12 cellular contexts compared by ENCODE assay signal in the genomic region with DNA sequence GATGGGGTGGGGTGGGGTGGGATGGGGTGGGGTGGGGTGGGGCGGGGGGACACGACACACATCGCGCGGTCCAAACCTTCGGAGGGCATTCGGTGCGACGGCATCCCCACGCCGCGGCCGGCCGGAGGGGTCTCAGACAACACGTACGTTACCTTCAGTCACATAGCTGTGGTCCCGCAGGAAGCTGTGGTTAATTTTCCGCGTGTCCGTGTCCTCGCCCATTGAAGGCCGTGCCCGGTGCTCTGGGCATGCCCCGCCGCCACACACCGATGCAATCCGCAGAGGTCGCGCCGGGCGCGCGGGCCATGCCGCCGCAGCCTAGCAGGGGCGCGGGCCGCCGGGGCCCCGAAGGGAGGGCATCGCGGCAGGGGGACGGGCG. TPM values are rescaled to one million over a fixed set of nuclear protein-coding genes. Genes with fewer than 3 reads are reported as not detected.
A peak's percentile ranks its signal among the peaks of the same experiment; 100 is the strongest.
DNase-seq lines count a peak whose midpoint lies in the region; ATAC-seq and TF ChIP-seq lines count a peak whose summit lies in the region.
"Had no signal": no experiment of that assay in that cellular context is flagged by ENCODE, and none has a peak within 500 bp of the region (broad histone marks: within the 10 kb centered on the region; RNA-seq: fewer than 3 reads in every experiment).

No MANE protein-coding gene starts in this region.

- ATAC-seq in GM18868 (IDR thresholded peaks at IDR 0.05; ENCODE audit: unreplicated experiment), result no peak

- no peak for TF ChIP-seq RAD21 in SK-N-SH (IDR thresholded peaks at IDR 0.05; ENCODE audit: low read length)

- POLR2A ChIA-PET in SK-N-SH (lab: Yijun Ruan, JAX), result no interaction called here

- DNase-seq in posterior vena cava (ENCODE audit: low spot score), result peak; percentile 65
- DNase-seq in SK-N-SH, result no peak
- DNase-seq in NCI-H446 treated with DMSO at 0.1 percent for 48 hours (lab: John Stamatoyannopoulos, UW), result no peak
- no peak for DNase-seq in activated naive CD4-positive, alpha-beta T cell treated with anti-CD3 and anti-CD28 coated beads, Interleukin-2, amount 50 U/mL, for 16 hours
- DNase-seq: amniotic stem cell; effector CD4-positive, alpha-beta T cell; NCI-H2081; T-cell had no signal

- CTCF ChIA-PET in SK-N-SH (lab: Yijun Ruan, JAX), result interaction anchor here (1.0 to 1.3 kb wide), 2 partner anchors 21 to 75 kb away, joined by 3 to 4 read pairs; no protein-coding TSS in a partner anchor

- no peaks in the 10 kb centered on the region for H3F3A ChIP-seq in SK-N-SH (replicated peaks; ENCODE audit: insufficient read depth)

- H3K27ac ChIP-seq in HUES64 (ENCODE audit: low read depth, low read length) (no peak overlapping the region), esophagus (ENCODE audit: low read depth in 2 of 2, low read length in 1 of 2) (no peak overlapping the region), SK-N-SH (ENCODE audit: low read depth in 2 of 2, low read length in 1 of 2) (no peak overlapping the region)

- H3K36me3 ChIP-seq in ES-I3 (ENCODE audit: insufficient read depth, low read length), result no peaks in the 10 kb centered on the region
- H3K36me3 ChIP-seq in HUES64 (ENCODE audit: insufficient read depth, low read length), result no peaks in the 10 kb centered on the region
- peaks cover 0 to 3% of the 10 kb centered on the region in 2 donors for H3K36me3 ChIP-seq in esophagus (ENCODE audit: control insufficient read depth in 2 of 2, insufficient read depth in 2 of 2, low read length in 1 of 2)
- no peaks in the 10 kb centered on the region for H3K36me3 ChIP-seq in SK-N-SH (replicated peaks in 1 of 2; ENCODE audit: control insufficient read depth in 1 of 2, insufficient read depth in 2 of 2, low read length in 1 of 2)

- H3K9ac ChIP-seq in ES-I3 (ENCODE audit: low read depth, low read length), result peak overlapping the region; percentile 55; the same call in 1 of the 2 replicates
- no peak overlapping the region for H3K9ac ChIP-seq in HUES64 (ENCODE audit: low read depth, low read length)
- H3K9ac ChIP-seq in SK-N-SH, result no peak overlapping the region

- H3K4me3 ChIP-seq in HUES64 (ENCODE audit: low read length), result peak overlapping the region; percentile 56
- H3K4me3 ChIP-seq in esophagus (ENCODE audit: low read depth in 1 of 2, low read length in 2 of 2), result peak overlapping the region; percentile 68 to 71
- peak overlapping the region in 1 of 2 experiments; percentile 36; a peak in 1 of 4 replicates for H3K4me3 ChIP-seq in SK-N-SH (ENCODE audit: low read depth in 2 of 2, low read length in 1 of 2)

- intact Hi-C loops in posterior vena cava (cut with DNase I), result loop anchor here in 1 of 2 donors (10.0 kb wide), 1 partner anchor 1273 kb away; no protein-coding TSS in a partner anchor

- H3K9me2 ChIP-seq in SK-N-SH, result no peaks in the 10 kb centered on the region

- TF ChIP-seq CTCF in SK-N-SH (IDR thresholded peaks at IDR 0.05), result no peak

- H3K27me3 ChIP-seq in HUES64 (ENCODE audit: insufficient read depth, low read length), result peaks cover 64% of the 10 kb centered on the region
- H3K27me3 ChIP-seq in esophagus (ENCODE audit: control insufficient read depth in 1 of 2, insufficient read depth in 2 of 2, low read length in 2 of 2), result no peaks in the 10 kb centered on the region
- peaks cover 13% of the 10 kb centered on the region for H3K27me3 ChIP-seq in SK-N-SH (ENCODE audit: insufficient read depth)

- no peak for TF ChIP-seq EP300 in SK-N-SH (IDR thresholded peaks at IDR 0.05; ENCODE audit: borderline replicate concordance in 1 of 2, low read depth in 1 of 2, low read length in 1 of 2)

- H3K4me1 ChIP-seq in ES-I3 (ENCODE audit: insufficient read depth, low read length) (peaks cover 5% of the 10 kb centered on the region; the same call in 1 of the 2 replicates), HUES64 (ENCODE audit: insufficient read depth, low read length) (0 out of 2 replicates have a peak, but pooled peaks cover 4% of the 10 kb centered on the region), esophagus (ENCODE audit: control insufficient read depth in 2 of 2, insufficient read depth in 2 of 2, low read length in 1 of 2) (peaks cover 3 to 19% of the 10 kb centered on the region in 2 donors), SK-N-SH (ENCODE audit: control insufficient read depth in 1 of 2, insufficient read depth in 2 of 2, low read depth in 1 of 2, low read length in 1 of 2) (peaks cover 0 to 7% of the 10 kb centered on the region in 2 experiments; a peak in 1 of 4 replicates)

- H3K9me3 ChIP-seq in ES-I3 (ENCODE audit: control insufficient read depth, insufficient read depth, low read length), result no peaks in the 10 kb centered on the region
- no peaks in the 10 kb centered on the region for H3K9me3 ChIP-seq in HUES64 (ENCODE audit: insufficient read depth, low read depth, low read length)
- peaks cover 0 to 3% of the 10 kb centered on the region in 2 donors for H3K9me3 ChIP-seq in esophagus (ENCODE audit: control insufficient read depth in 2 of 2, insufficient read depth in 1 of 2, low read depth in 1 of 2, low read length in 1 of 2)
- no peaks in the 10 kb centered on the region for H3K9me3 ChIP-seq in SK-N-SH

- WGBS in HUES64, result under 1% methylated on average over 42 of the region's 44 CpGs
- WGBS in esophagus, 2 donors, result 2% methylated on average over 35 to 44 of the region's 44 CpGs
- 2% methylated on average over 11 of the region's 44 CpGs for WGBS in SK-N-SH (ENCODE audit: low lambda C conversion rate)

- H4K20me1 ChIP-seq in SK-N-SH (ENCODE audit: insufficient read depth), result no peaks in the 10 kb centered on the region

- no peak overlapping the region for H3K4me2 ChIP-seq in SK-N-SH

- H2AFZ ChIP-seq in SK-N-SH (ENCODE audit: low read depth), result no peak overlapping the region

- H3K79me2 ChIP-seq in SK-N-SH (ENCODE audit: insufficient read depth), result no peaks in the 10 kb centered on the region

TF ChIP-seq in SK-N-SH, 30 proteins besides CTCF, POLR2A, EP300 and RAD21:
- TF ChIP-seq USF1 (IDR thresholded peaks at IDR 0.05; ENCODE audit: borderline replicate concordance, low read depth) (no peak), FOXM1 (IDR thresholded peaks at IDR 0.05; ENCODE audit: low read depth) (no peak), GATA2 (CRISPR knock-in tag; IDR thresholded peaks at IDR 0.05) (no peak), SMC3 (IDR thresholded peaks at IDR 0.05; ENCODE audit: low read depth, low read length) (no peak), IRF3 (IDR thresholded peaks at IDR 0.05; ENCODE audit: low read depth, low read length) (no peak)

RNA-seq across cellular contexts. Expression of gene PPP2R2C, which starts 0.4 kb away (rescaled TPM):
- polyA plus RNA-seq in HUES64 (2013, experiment 1 of 2), result 4.0 TPM
- 4.9 TPM for polyA plus RNA-seq in HUES64 (2013, experiment 2 of 2)
- polyA plus RNA-seq in esophagus (10 to 100 TPM; 23.2 to 26.7 TPM), SK-N-SH (2012; rRNA removed) (0.08 and 0.21 TPM in 2 replicates)
- 10 to 100 TPM in 1 of 2 donors, 1 to 10 TPM in 1; 3.9 to 18.3 TPM for total RNA-seq in posterior vena cava
- 0.08 and 0.22 TPM in 2 replicates for polyA plus RNA-seq in SK-N-SH (2012; cell fraction: cytosol; rRNA removed)
- 0.05 and 0.19 TPM in 2 replicates for polyA plus RNA-seq in SK-N-SH (2012; cell fraction: nucleus; rRNA removed)

Comparison
In these comparisons a context has a peak if more than half of its experiments do, and no peak if none do; other contexts are left out.
1. RNA of gene PPP2R2C, which starts 0.4 kb away (polyA plus RNA-seq): 23.2 to 26.7 TPM in esophagus; 0.05 to 0.22 TPM in SK-N-SH; every median in the first group is over 10 times any median in the second.